Comparison of ENCODE assay signal across 15 cellular contexts in the genomic region with DNA sequence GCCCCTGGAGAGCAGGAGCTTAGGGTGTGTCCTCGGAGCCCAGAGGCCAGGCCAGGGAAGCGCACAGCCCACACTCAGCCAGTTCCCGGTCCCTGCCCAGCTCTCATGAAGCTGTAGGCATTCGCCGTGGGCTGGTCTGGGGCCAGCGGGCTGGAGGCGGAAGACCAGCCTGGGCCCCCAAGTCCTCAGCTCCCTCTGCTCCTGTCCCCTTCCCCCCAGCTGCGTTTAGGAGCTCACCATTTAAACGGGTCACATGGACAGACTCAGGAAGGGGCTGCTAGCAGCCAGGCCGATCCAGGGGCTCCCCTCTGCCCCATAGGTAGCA. TPM values are rescaled to one million over a fixed set of nuclear protein-coding genes. Genes with fewer than 3 reads are reported as not detected.
A peak's percentile ranks its signal among the peaks of the same experiment; 100 is the strongest.
DNase-seq lines count a peak whose midpoint lies in the region; ATAC-seq and TF ChIP-seq lines count a peak whose summit lies in the region.
"Had no signal": no experiment of that assay in that cellular context is flagged by ENCODE, and none has a peak within 500 bp of the region (broad histone marks: within the 10 kb centered on the region; RNA-seq: fewer than 3 reads in every experiment).

No MANE protein-coding gene starts in this region.

- peaks cover 0 to 11% (median 0%) of the 10 kb centered on the region in 9 donors for H3K36me3 ChIP-seq in heart left ventricle
- H3K36me3 ChIP-seq in mucosa of descending colon (ENCODE audit: low read depth) = no peaks in the 10 kb centered on the region
- H3K36me3 ChIP-seq in vagina = no peaks in the 10 kb centered on the region
- H3K36me3 ChIP-seq: thyroid gland had no signal

- DNase-seq in heart left ventricle = no peak
- DNase-seq in cardiac septum (ENCODE audit: low spot score) = no peak
- no peak for DNase-seq in coronary artery (ENCODE audit: low spot score)
- DNase-seq in mucosa of descending colon = no peak
- DNase-seq in vagina (ENCODE audit: extremely low spot score in 2 of 2) = no peak
- no peak for DNase-seq in epidermal melanocyte (ENCODE audit: insufficient read length, low spot score)
- no peak for DNase-seq in stimulated activated naive CD4-positive, alpha-beta T cell (lab: John Stamatoyannopoulos, UW)
- DNase-seq: activated gamma-delta T cell treated with Interleukin-2 at 50 U/mL for 16 hours; effector CD8-positive, alpha-beta T cell; foreskin keratinocyte; NCI-H1105 treated with DMSO at 0.1 percent for 48 hours had no signal

- WGBS in heart left ventricle, 4 donors = 33 to 76% (median 64%) methylated on average over 4 to 10 of the region's 10 CpGs

- peak overlapping the region in 11 of 12 donors; percentile 21 to 94 (median 68) for H3K27ac ChIP-seq in heart left ventricle
- H3K27ac ChIP-seq in coronary artery = peak overlapping the region; percentile 15 to 90
- peak overlapping the region; percentile 75 for H3K27ac ChIP-seq in vagina
- H3K27ac ChIP-seq: body of pancreas, foreskin keratinocyte, SK-N-MC, thyroid gland had no signal

- ATAC-seq in heart left ventricle = no peak
- ATAC-seq in mucosa of descending colon = peak; percentile 20
- ATAC-seq in GM19397 (IDR thresholded peaks at IDR 0.05; ENCODE audit: unreplicated experiment) = no peak
- ATAC-seq: body of pancreas had no signal

- H3K4me1 ChIP-seq in heart left ventricle (peaks cover 0 to 54% (median 42%) of the 10 kb centered on the region in 12 donors), mucosa of descending colon (ENCODE audit: low read depth) (peaks cover 18% of the 10 kb centered on the region), vagina (peaks cover 45% of the 10 kb centered on the region)
- H3K4me1 ChIP-seq: foreskin keratinocyte had no signal

- peak overlapping the region in 9 of 12 donors; percentile 10 to 52 (median 24) for H3K4me3 ChIP-seq in heart left ventricle
- peak overlapping the region; percentile 67 for H3K4me3 ChIP-seq in coronary artery
- no peak overlapping the region for H3K4me3 ChIP-seq in mucosa of descending colon
- H3K4me3 ChIP-seq in vagina = no peak overlapping the region
- H3K4me3 ChIP-seq: body of pancreas, SK-N-MC, thyroid gland had no signal

- no peak for TF ChIP-seq POLR2A in heart left ventricle (IDR thresholded peaks at IDR 0.05)
- TF ChIP-seq POLR2A in vagina (IDR thresholded peaks at IDR 0.05) = no peak

- H3K9me3 ChIP-seq in heart left ventricle = no peaks in the 10 kb centered on the region
- H3K9me3 ChIP-seq in mucosa of descending colon = no peaks in the 10 kb centered on the region
- H3K9me3 ChIP-seq in vagina = no peaks in the 10 kb centered on the region
- H3K9me3 ChIP-seq: body of pancreas, thyroid gland had no signal

- no peaks in the 10 kb centered on the region for H3K27me3 ChIP-seq in heart left ventricle
- H3K27me3 ChIP-seq in vagina = no peaks in the 10 kb centered on the region
- H3K27me3 ChIP-seq: body of pancreas, thyroid gland had no signal

- intact Hi-C loops in heart left ventricle (cut with DNase I) = no loop called here
- intact Hi-C loops in cardiac septum (cut with DNase I) = loop anchor here (1.0 kb wide), 1 partner anchor 17 kb away; the partner anchor contains the start of gene DNLZ
- intact Hi-C loops in mucosa of descending colon (cut with DNase I, micrococcal nuclease) = no loop called here
- intact Hi-C loops in vagina (cut with DNase I) = no loop called here

- TF ChIP-seq CTCF in heart left ventricle (IDR thresholded peaks at IDR 0.05) (peak in 2 of 12 donors; percentile 1 to 3), coronary artery (IDR thresholded peaks at IDR 0.05) (no peak), mucosa of descending colon (IDR thresholded peaks at IDR 0.05) (no peak), vagina (IDR thresholded peaks at IDR 0.05) (no peak)

RNA-seq across cellular contexts. Expression of gene DNLZ, which starts 17.4 kb away (rescaled TPM):
- total RNA-seq in heart left ventricle (10 to 100 TPM; 21.3 to 67.8 (median 33.6) TPM), cardiac septum (34.1 TPM), mucosa of descending colon (10 to 100 TPM in 2 of 3 donors, 1 to 10 TPM in 1; 9.3 to 17.1 (median 10.8) TPM), vagina (25.0 TPM)
- polyA plus RNA-seq in heart left ventricle = 10 to 100 TPM; 22.6 to 36.8 TPM

RNA-seq across cellular contexts. Expression of gene GPSM1, which starts 18.8 kb away (rescaled TPM):
- total RNA-seq in heart left ventricle = 10 to 100 TPM; 24.1 to 52.0 (median 31.7) TPM
- 10 to 100 TPM; 31.5 to 80.2 TPM for polyA plus RNA-seq in heart left ventricle
- total RNA-seq in cardiac septum = 35.1 TPM
- 10 to 100 TPM in 1 of 3 donors, 1 to 10 TPM in 2; 2.4 to 15.0 (median 4.2) TPM for total RNA-seq in mucosa of descending colon
- total RNA-seq in vagina = 35.4 TPM

RNA-seq across cellular contexts. Expression of gene CARD9, which starts 27.4 kb away (rescaled TPM):
- total RNA-seq in heart left ventricle = 1 to 10 TPM in 2 of 9 donors, under 1 TPM in 7; 0.30 to 7.1 (median 0.77) TPM
- polyA plus RNA-seq in heart left ventricle = under 1 TPM; 0.69 to 1.00 TPM
- total RNA-seq in cardiac septum = 0.70 TPM
- 1 to 10 TPM; 2.2 to 2.4 (median 2.2) TPM for total RNA-seq in mucosa of descending colon
- 16.9 TPM for total RNA-seq in vagina

RNA-seq across cellular contexts. Expression of gene CCDC187, which starts 42.2 kb away (rescaled TPM):
- total RNA-seq in heart left ventricle = under 1 TPM in 1 of 9 donors, not detected in 8; 0.04 TPM
- not detected for polyA plus RNA-seq in heart left ventricle
- total RNA-seq in cardiac septum = 0.03 TPM
- total RNA-seq in mucosa of descending colon = under 1 TPM; 0.19 to 0.93 (median 0.48) TPM
- not detected for total RNA-seq in vagina
- total RNA-seq: foreskin keratinocyte had no signal

RNA-seq across cellular contexts. Expression of gene SNAPC4, which starts 53.9 kb away (rescaled TPM):
- total RNA-seq in heart left ventricle = 1 to 10 TPM; 3.1 to 7.8 (median 4.5) TPM
- 1 to 10 TPM; 4.0 to 4.3 TPM for polyA plus RNA-seq in heart left ventricle
- 3.9 TPM for total RNA-seq in cardiac septum
- total RNA-seq in mucosa of descending colon = 1 to 10 TPM; 7.4 to 7.6 (median 7.6) TPM
- total RNA-seq in vagina = 3.2 TPM

Comparison
In these comparisons a context has a peak if more than half of its experiments do, and no peak if none do; other contexts are left out.
1. H3K4me3 ChIP-seq: peak in heart left ventricle (9 of 12) and coronary artery (single experiment); none in mucosa of descending colon (single experiment) and vagina (0 of 2).
2. Peak in every context shown above with its lines, with median percentiles within 50 percentile points of each other: H3K27ac ChIP-seq.